11 cellular contexts compared by ENCODE assay signal in genomic region chr2:30915485-30915884, GRCh38.
DNase-seq lines count a peak whose midpoint lies in the region; ATAC-seq and TF ChIP-seq lines count a peak whose summit lies in the region.
"Had no signal": no experiment of that assay in that cellular context is flagged by ENCODE, and none has a peak within 500 bp of the region (broad histone marks: within the 10 kb centered on the region; RNA-seq: fewer than 3 reads in every experiment).

No MANE protein-coding gene starts in this region.

- WGBS in iPS DF 6.9 (ENCODE audit: insufficient coverage, insufficient read length) = no CpG with 5 or more reads among the region's 3 CpGs

- ATAC-seq in RWPE2 (ENCODE audit: low read depth) = peak; percentile 63; the same call in 2 of the 3 replicates
- peak; percentile 75 for ATAC-seq in upper lobe of right lung
- ATAC-seq in GM21381 (IDR thresholded peaks at IDR 0.05; ENCODE audit: unreplicated experiment) = no peak
- ATAC-seq in GM19328 (IDR thresholded peaks at IDR 0.05; ENCODE audit: unreplicated experiment) = no peak

- no peaks in the 10 kb centered on the region for H3K27me3 ChIP-seq in RWPE2 (ENCODE audit: insufficient read depth, poor library complexity, severe bottlenecking)
- no peaks in the 10 kb centered on the region for H3K27me3 ChIP-seq in iPS DF 6.9 (ENCODE audit: control insufficient read depth, insufficient read depth, low read length)
- no peaks in the 10 kb centered on the region for H3K27me3 ChIP-seq in upper lobe of right lung

- peak; percentile 18 for DNase-seq in stimulated activated CD4-positive, alpha-beta T cell treated with anti-CD3 and anti-CD28 coated beads, Interleukin-15, amount 100 ng/mL, for 24 hours
- DNase-seq in stimulated activated CD4-positive, alpha-beta T cell treated with anti-CD3 and anti-CD28 coated beads, Interleukin-2, amount 100 ng/mL, for 48 hours = no peak
- DNase-seq in RWPE2 (ENCODE audit: low spot score) = no peak
- peak; percentile 29 for DNase-seq in iPS DF 6.9 (ENCODE audit: low read depth, low spot score)
- DNase-seq in upper lobe of right lung = peak; percentile 77
- DNase-seq in activated gamma-delta T cell (lab: John Stamatoyannopoulos, UW) = no peak
- DNase-seq: DMS79 treated with DMSO at 0.1 percent for 48 hours; effector CD8-positive, alpha-beta T cell; NCI-H226 had no signal

- H3K4me1 ChIP-seq in RWPE2 (ENCODE audit: insufficient read depth, poor library complexity, severe bottlenecking) (no peaks in the 10 kb centered on the region), iPS DF 6.9 (ENCODE audit: control insufficient read depth, insufficient read depth, low read length) (no peaks in the 10 kb centered on the region; the same call in none of the 2 replicates), upper lobe of right lung (no peaks in the 10 kb centered on the region)

- H3K36me3 ChIP-seq in RWPE2 (ENCODE audit: low read depth) (no peaks in the 10 kb centered on the region), iPS DF 6.9 (ENCODE audit: control insufficient read depth, insufficient read depth, low read length) (no peaks in the 10 kb centered on the region), upper lobe of right lung (no peaks in the 10 kb centered on the region)

- intact Hi-C loops in upper lobe of right lung (cut with DNase I) = no loop called here

- H3K27ac ChIP-seq in RWPE2 (ENCODE audit: poor library complexity, severe bottlenecking) (no peak overlapping the region), iPS DF 6.9 (ENCODE audit: low read length) (no peak overlapping the region), upper lobe of right lung (no peak overlapping the region)

- H3K9me3 ChIP-seq in RWPE2 (ENCODE audit: severe bottlenecking) (no peaks in the 10 kb centered on the region), iPS DF 6.9 (ENCODE audit: control insufficient read depth, insufficient read depth, low read length) (no peaks in the 10 kb centered on the region), upper lobe of right lung (no peaks in the 10 kb centered on the region)

- TF ChIP-seq CTCF in RWPE2 (IDR thresholded peaks at IDR 0.05; ENCODE audit: poor library complexity, severe bottlenecking) (peak; percentile 25), upper lobe of right lung (IDR thresholded peaks at IDR 0.05) (peak; percentile 37)

- H3K4me3 ChIP-seq in RWPE2 (ENCODE audit: severe bottlenecking) (no peak overlapping the region), iPS DF 6.9 (ENCODE audit: low read length) (no peak overlapping the region), upper lobe of right lung (no peak overlapping the region)

Comparison
In these comparisons a context has a peak if more than half of its experiments do, and no peak if none do; other contexts are left out.
1. DNase-seq: peak in stimulated activated CD4-positive, alpha-beta T cell treated with anti-CD3 and anti-CD28 coated beads, Interleukin-15, amount 100 ng/mL, for 24 hours (single experiment), iPS DF 6.9 (single experiment) and upper lobe of right lung (single experiment); none in stimulated activated CD4-positive, alpha-beta T cell treated with anti-CD3 and anti-CD28 coated beads, Interleukin-2, amount 100 ng/mL, for 48 hours (0 of 2), RWPE2 (single experiment) and activated gamma-delta T cell (single experiment).
2. ATAC-seq: peak in RWPE2 (single experiment) and upper lobe of right lung (single experiment); none in GM21381 (single experiment) and GM19328 (single experiment).